In the genomic region with DNA sequence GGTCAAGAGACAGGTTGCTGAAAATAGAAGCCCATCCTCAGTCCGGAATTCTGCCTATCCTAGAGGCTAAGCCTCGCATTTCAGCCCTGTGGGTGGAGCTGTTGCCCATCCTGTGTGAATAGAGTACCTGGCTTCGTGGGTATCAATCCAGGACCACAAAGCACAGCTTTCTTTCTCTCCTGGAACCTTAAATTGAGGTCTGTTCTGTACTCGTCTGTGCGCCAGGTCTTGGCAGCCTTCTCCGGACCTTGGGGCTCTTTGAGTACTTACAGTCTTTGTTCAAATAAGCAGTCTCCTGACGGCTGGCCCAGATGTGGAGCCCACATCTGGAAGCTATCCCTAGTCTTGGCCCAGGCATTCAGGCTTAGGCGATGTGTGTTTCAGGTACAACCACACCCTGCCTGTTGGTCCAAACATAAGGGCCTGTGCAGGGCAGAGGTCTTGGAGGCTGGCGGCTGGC, we compare ENCODE assay signal across 9 cellular contexts.
DNase-seq lines count a peak whose midpoint lies in the region; ATAC-seq, FAIRE-seq and TF ChIP-seq lines count a peak whose summit lies in the region.
"Had no signal": no experiment of that assay in that cellular context is flagged by ENCODE, and none has a peak within 500 bp of the region (broad histone marks: within the 10 kb centered on the region; RNA-seq: fewer than 3 reads in every experiment).

No MANE protein-coding gene starts in this region.

- H2BK120ac ChIP-seq in H1 (replicated peaks; ENCODE audit: low read depth, low read length): no peak overlapping the region

- intact Hi-C loops in pancreas (cut with DNase I): loop anchor here in 2 of 3 donors (10.0 kb wide), 1 partner anchor 300 kb away; no protein-coding TSS in a partner anchor

- H3K23me2 ChIP-seq in H1 (ENCODE audit: low read depth, low read length): peaks cover 4% of the 10 kb centered on the region; the same call in 1 of the 2 replicates

- H3K9me3 ChIP-seq in H1 (ENCODE audit: insufficient read depth in 2 of 2, low read depth in 1 of 2, low read length in 1 of 2) (no peaks in the 10 kb centered on the region), pancreas (no peaks in the 10 kb centered on the region)

- no peak for TF ChIP-seq POLR2A in H1 (IDR thresholded peaks at IDR 0.05; ENCODE audit: control extremely low read depth in 1 of 2, low read depth in 2 of 2, low read length in 2 of 2)

- no peaks in the 10 kb centered on the region for H3K79me2 ChIP-seq in H1 (ENCODE audit: control insufficient read depth in 1 of 2, insufficient read depth in 2 of 2, low read length in 2 of 2)

- no peak overlapping the region for H2BK5ac ChIP-seq in H1 (ENCODE audit: low read depth, low read length)

- TF ChIP-seq RAD21 in H1 (IDR thresholded peaks at IDR 0.05 in 1 of 2, conservative IDR thresholded peaks at IDR 0.05 in 1 of 2; ENCODE audit: low read depth in 2 of 2, low read length in 2 of 2): peak; percentile 89 to 93

- H3K14ac ChIP-seq in H1 (ENCODE audit: insufficient read length): no peak overlapping the region

- CTCF ChIA-PET in H1 (lab: Charles Lee; ENCODE audit: partially characterized antibody): interaction anchor here (0.6 to 7.5 kb wide), 40 partner anchors 10 to 414 kb away, joined by 3 to 95 read pairs (median 5); partner anchors contain the start of gene BCL2

- H3K36me3 ChIP-seq in H1 (ENCODE audit: control insufficient read depth in 2 of 4, insufficient read depth in 4 of 4, low read length in 3 of 4): no peaks in the 10 kb centered on the region
- no peaks in the 10 kb centered on the region for H3K36me3 ChIP-seq in pancreas

- TF ChIP-seq CTCF in GM12873 (IDR thresholded peaks at IDR 0.05; ENCODE audit: insufficient read depth, low read depth, low read length, missing control alignments) (peak; percentile 42), H1 (IDR thresholded peaks at IDR 0.05; ENCODE audit: control extremely low read depth in 1 of 3, insufficient read depth in 1 of 3, low read depth in 1 of 3, low read length in 3 of 3) (peak; percentile 72 to 86 (median 83)), pancreas (IDR thresholded peaks at IDR 0.05) (peak in 1 of 4 donors; percentile 16)

- H4K8ac ChIP-seq in H1 (ENCODE audit: extremely low read depth, insufficient read depth, low read length): no peak overlapping the region

- H4K20me1 ChIP-seq in H1 (replicated peaks in 1 of 2; ENCODE audit: control insufficient read depth in 1 of 2, insufficient read depth in 2 of 2, low read length in 2 of 2): no peaks in the 10 kb centered on the region

- no peak overlapping the region for H4K91ac ChIP-seq in H1 (replicated peaks; ENCODE audit: insufficient read length, low read length)

- FAIRE-seq in H1 (lab: Jason Lieb, UNC): peak; percentile 92
- no peak for FAIRE-seq in pancreas (lab: Jason Lieb, UNC)
- FAIRE-seq: H54 had no signal

- H3K27me3 ChIP-seq in H1 (replicated peaks in 1 of 4; ENCODE audit: control insufficient read depth in 3 of 4, extremely low read depth in 1 of 4, insufficient read depth in 3 of 4, low read length in 3 of 4): peaks cover 0 to 9% (median 2%) of the 10 kb centered on the region in 4 experiments; a peak in 2 of 7 replicates
- peaks cover 0 to 3% (median 0%) of the 10 kb centered on the region in 4 donors for H3K27me3 ChIP-seq in pancreas

- no peak overlapping the region for H2BK12ac ChIP-seq in H1 (ENCODE audit: low read depth, low read length)

- no peak overlapping the region for H2BK20ac ChIP-seq in H1 (ENCODE audit: low read length)

- ATAC-seq in pancreas (peak in 3 of 4 donors; percentile 41 to 65 (median 64)), HG02840 (IDR thresholded peaks at IDR 0.05; ENCODE audit: low FRiP score, unreplicated experiment) (no peak), GM18873 (IDR thresholded peaks at IDR 0.05; ENCODE audit: low FRiP score, unreplicated experiment) (no peak)

- no peaks in the 10 kb centered on the region for H3K4me1 ChIP-seq in H1 (replicated peaks in 1 of 4; ENCODE audit: control insufficient read depth in 3 of 4, insufficient read depth in 4 of 4, low read length in 3 of 4)
- no peaks in the 10 kb centered on the region for H3K4me1 ChIP-seq in pancreas

- DNase-seq in NCI-H2227 (lab: John Stamatoyannopoulos, UW; ENCODE audit: unreplicated experiment) (peak; percentile 50), H1 (ENCODE audit: low read depth in 1 of 2, low spot score in 2 of 2) (no peak), pancreas (no peak), cerebellar nuclear complex (lab: John Stamatoyannopoulos, UW) (no peak)
- no peak for DNase-seq in activated T-cell treated with anti-CD3 and anti-CD28 coated beads, Interleukin-2, amount 50 U/mL, for 1 hour

- H3K27ac ChIP-seq in H1 (ENCODE audit: low read depth, low read length) (no peak overlapping the region), pancreas (no peak overlapping the region)

- 68% methylated on average over 9 of the region's 9 CpGs; no CpG with 5 or more reads in 1 of the 2 experiments for WGBS in H1 (ENCODE audit: extremely low coverage in 1 of 2, insufficient coverage in 1 of 2, insufficient read length in 1 of 2, insufficient replicate concordance in 2 of 2, low coverage in 1 of 2, low lambda C conversion rate in 2 of 2, missing lambda C conversion rate in 1 of 2), 2 experiments
- 52 to 59% methylated on average over 9 of the region's 9 CpGs for WGBS in pancreas, 2 donors

- H3K56ac ChIP-seq in H1 (replicated peaks; ENCODE audit: insufficient read length, low read depth, low read length): no peak overlapping the region

- no peak overlapping the region for H3K4me2 ChIP-seq in H1 (ENCODE audit: insufficient read depth in 1 of 2, low read depth in 2 of 2, low read length in 2 of 2)

- H2AFZ ChIP-seq in H1 (ENCODE audit: low read length): peak overlapping the region; percentile 35; the same call in 1 of the 2 replicates

- no peaks in the 10 kb centered on the region for H3K79me1 ChIP-seq in H1 (ENCODE audit: low read depth, low read length)

- no peak overlapping the region for H3K23ac ChIP-seq in H1 (ENCODE audit: insufficient read length)

- POLR2A ChIA-PET in H1 (lab: Charles Lee; ENCODE audit: partially characterized antibody): interaction anchor here (1.1 kb wide), 1 partner anchor 296 kb away, joined by 3 read pairs; no protein-coding TSS in a partner anchor

- H3K9ac ChIP-seq in H1 (replicated peaks in 1 of 4; ENCODE audit: extremely low read depth in 1 of 4, low read depth in 3 of 4, low read length in 3 of 4): no peak overlapping the region

- H3K4me3 ChIP-seq in H1 (ENCODE audit: extremely low read depth in 1 of 4, insufficient read depth in 2 of 4, low read depth in 3 of 4, low read length in 4 of 4) (no peak overlapping the region), pancreas (no peak overlapping the region)

- no peak overlapping the region for H2BK15ac ChIP-seq in H1 (ENCODE audit: low read length)

- no peak overlapping the region for H3K18ac ChIP-seq in H1 (ENCODE audit: extremely low read depth, low read length)

- H2AK5ac ChIP-seq in H1 (ENCODE audit: low read depth, low read length): no peak overlapping the region

- TF ChIP-seq EP300 in H1 (IDR thresholded peaks at IDR 0.05; ENCODE audit: borderline replicate concordance in 1 of 2, low read depth in 2 of 2, low read length in 2 of 2): no peak

- H3K4ac ChIP-seq in H1 (replicated peaks; ENCODE audit: insufficient read length, low read depth, low read length): no peak overlapping the region

- no peak overlapping the region for H4K5ac ChIP-seq in H1 (ENCODE audit: insufficient read length, low read depth, low read length)

TF ChIP-seq in H1, 55 proteins besides CTCF, POLR2A, EP300 and RAD21:
- TF ChIP-seq HDAC6 (IDR thresholded peaks at IDR 0.05; ENCODE audit: low read depth, low read length): no peak
- TF ChIP-seq JUN (IDR thresholded peaks at IDR 0.05; ENCODE audit: low read depth, low read length): no peak
- no peak for TF ChIP-seq BACH1 (IDR thresholded peaks at IDR 0.05; ENCODE audit: low read length)
- no peak for TF ChIP-seq YY1 (IDR thresholded peaks at IDR 0.05; ENCODE audit: low read depth, low read length)

Comparison
In these comparisons a context has a peak if more than half of its experiments do, and no peak if none do; other contexts are left out.
1. ATAC-seq: peak in pancreas (3 of 4); none in HG02840 (single experiment) and GM18873 (single experiment).